In the genomic region with DNA sequence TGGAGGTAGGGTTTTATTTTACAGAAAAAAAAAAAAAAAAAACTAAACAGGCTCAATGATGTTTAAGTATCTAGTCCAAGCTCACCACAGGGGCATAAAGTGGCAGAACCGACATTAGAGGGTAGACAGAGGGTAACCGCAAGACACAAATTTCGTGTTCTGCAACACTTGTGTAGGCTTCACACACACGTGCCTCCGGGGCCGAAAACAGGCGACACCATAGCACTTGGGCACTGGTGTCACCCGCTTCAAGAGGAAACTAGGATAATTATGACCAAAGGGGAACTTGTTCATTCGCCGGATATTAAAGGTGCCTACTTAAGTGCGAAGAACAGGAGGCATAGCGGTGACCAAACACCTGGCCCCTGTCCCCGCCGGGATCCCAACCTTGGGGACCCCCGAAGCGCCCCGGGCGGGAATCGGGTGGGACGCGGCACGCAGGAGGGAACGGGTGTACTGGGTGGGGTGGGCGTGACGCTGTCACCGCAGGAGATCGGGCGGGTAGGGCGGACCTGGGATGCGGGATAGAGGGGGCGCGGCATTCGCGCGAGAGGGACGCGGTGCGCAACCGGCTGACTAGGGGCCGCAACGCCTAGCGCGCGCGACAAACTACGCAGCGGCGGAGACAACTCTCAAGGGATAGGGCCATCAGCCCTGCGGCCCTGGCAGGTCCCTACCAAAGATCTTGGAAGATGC, we compare ENCODE assay signal across 8 cellular contexts. TPM values are rescaled to one million over a fixed set of nuclear protein-coding genes. Genes with fewer than 3 reads are reported as not detected.
DNase-seq lines count a peak whose midpoint lies in the region; ATAC-seq and TF ChIP-seq lines count a peak whose summit lies in the region.

No MANE protein-coding gene starts in this region.

- H3K4me3 ChIP-seq in HEK293 (ENCODE audit: low read depth, low read length) (peak overlapping the region; percentile 85), ectodermal cell (ENCODE audit: insufficient read depth, low read depth, low read length) (peak overlapping the region; percentile 87), mucosa of rectum (ENCODE audit: low read length in 2 of 2) (peak overlapping the region; percentile 93)

- peak overlapping the region; percentile 78; the same call in 1 of the 2 replicates for H3K27ac Mint-ChIP-seq in WTC11
- peak overlapping the region; percentile 95 for H3K27ac Mint-ChIP-seq in stimulated activated naive CD8-positive, alpha-beta T cell treated with anti-CD3 and anti-CD28 coated beads, Interleukin-15, Interleukin-2, amounts not matched to agents 100 ng/mL and 50 ng/mL, for 24 hours

- H3K36me3 ChIP-seq in HEK293 (ENCODE audit: control insufficient read depth in 2 of 2, insufficient read depth in 1 of 2, low read length in 2 of 2) (peaks cover 0 to 57% of the 10 kb centered on the region in 2 experiments; a peak in 1 of 3 replicates), ectodermal cell (ENCODE audit: control insufficient read depth, insufficient read depth, low read length) (peaks cover 5% of the 10 kb centered on the region), mucosa of rectum (ENCODE audit: control insufficient read depth in 2 of 2, insufficient read depth in 2 of 2, low read length in 2 of 2) (peaks cover 0 to 12% of the 10 kb centered on the region in 2 donors)

- peak overlapping the region; percentile 70 for H3K27ac ChIP-seq in HEK293 (ENCODE audit: extremely low read depth, low read depth, low read length)
- H3K27ac ChIP-seq in ectodermal cell (ENCODE audit: insufficient read depth, low read depth, low read length, poor library complexity, severe bottlenecking), result peak overlapping the region; percentile 41
- H3K27ac ChIP-seq in mucosa of rectum (ENCODE audit: low read depth in 2 of 2, low read length in 2 of 2), result peak overlapping the region; percentile 61 to 62

- H3K9me3 ChIP-seq in HEK293 (ENCODE audit: control insufficient read depth, insufficient read depth, low read depth, low read length), result no peaks in the 10 kb centered on the region
- no peaks in the 10 kb centered on the region for H3K9me3 ChIP-seq in ectodermal cell (ENCODE audit: control insufficient read depth, low read length)
- H3K9me3 ChIP-seq in mucosa of rectum (ENCODE audit: control insufficient read depth in 2 of 2, low read length in 2 of 2), result no peaks in the 10 kb centered on the region

- 3% methylated on average over 49 of the region's 49 CpGs for WGBS in ectodermal cell, 2 experiments

- peak; percentile 38 for ATAC-seq in WTC11

- peaks cover 32% of the 10 kb centered on the region for H3K4me1 Mint-ChIP-seq in WTC11
- H3K4me1 Mint-ChIP-seq in stimulated activated naive CD8-positive, alpha-beta T cell treated with anti-CD3 and anti-CD28 coated beads, Interleukin-15, Interleukin-2, amounts not matched to agents 100 ng/mL and 50 ng/mL, for 24 hours (ENCODE audit: low read depth), result peaks cover 49% of the 10 kb centered on the region

- H3K27me3 ChIP-seq in ectodermal cell (ENCODE audit: control insufficient read depth, insufficient read depth, low read length, poor library complexity, severe bottlenecking), result no peaks in the 10 kb centered on the region
- no peaks in the 10 kb centered on the region for H3K27me3 ChIP-seq in mucosa of rectum (ENCODE audit: control insufficient read depth in 2 of 2, insufficient read depth in 2 of 2, low read length in 2 of 2)

- CTCF ChIA-PET in HEK293 (lab: Yijun Ruan, JAX) (interaction anchor here (0.6 to 0.7 kb wide), 3 partner anchors 31 to 188 kb away, joined by 3 read pairs; no protein-coding TSS in a partner anchor), WTC11 (lab: Charles Lee) (no interaction called here)

- POLR2A ChIA-PET in HEK293 (lab: Yijun Ruan, JAX), result no interaction called here
- POLR2A ChIA-PET in WTC11 (lab: Charles Lee), result no interaction called here

- peak overlapping the region; percentile 86 to 89 for H3K9ac ChIP-seq in mucosa of rectum (ENCODE audit: low read depth in 1 of 2, low read length in 2 of 2)

- H3K9me3 Mint-ChIP-seq in WTC11, result no peaks in the 10 kb centered on the region
- no peaks in the 10 kb centered on the region for H3K9me3 Mint-ChIP-seq in stimulated activated naive CD8-positive, alpha-beta T cell treated with anti-CD3 and anti-CD28 coated beads, Interleukin-15, Interleukin-2, amounts not matched to agents 100 ng/mL and 50 ng/mL, for 24 hours

- H3K4me1 ChIP-seq in HEK293 (ENCODE audit: control insufficient read depth, insufficient read depth, low read length) (no peaks in the 10 kb centered on the region), ectodermal cell (ENCODE audit: control insufficient read depth, insufficient read depth, low read length) (peaks cover 7% of the 10 kb centered on the region), mucosa of rectum (ENCODE audit: control insufficient read depth in 2 of 2, insufficient read depth in 2 of 2, low read length in 2 of 2) (peaks cover 14 to 17% of the 10 kb centered on the region in 2 donors)

- peaks cover 12% of the 10 kb centered on the region for H3K36me3 Mint-ChIP-seq in WTC11
- peaks cover 49% of the 10 kb centered on the region for H3K36me3 Mint-ChIP-seq in stimulated activated naive CD8-positive, alpha-beta T cell treated with anti-CD3 and anti-CD28 coated beads, Interleukin-15, Interleukin-2, amounts not matched to agents 100 ng/mL and 50 ng/mL, for 24 hours (ENCODE audit: low read depth)

- no peaks in the 10 kb centered on the region for H3K27me3 Mint-ChIP-seq in WTC11 (ENCODE audit: low read depth)
- H3K27me3 Mint-ChIP-seq in stimulated activated naive CD8-positive, alpha-beta T cell treated with anti-CD3 and anti-CD28 coated beads, Interleukin-15, Interleukin-2, amounts not matched to agents 100 ng/mL and 50 ng/mL, for 24 hours, result no peaks in the 10 kb centered on the region

- DNase-seq in NCI-H2081 (lab: John Stamatoyannopoulos, UW), result peak; percentile 45 to 61
- DNase-seq in NCI-H2081 treated with DMSO at 0.1 percent for 48 hours (lab: John Stamatoyannopoulos, UW), result no peak
- DNase-seq in LoVo (ENCODE audit: low spot score), result peak; percentile 37
- peak; percentile 60 for DNase-seq in WTC11 (ENCODE audit: low spot score)

- no peak for TF ChIP-seq CTCF in HEK293 (tag by site-specific recombination; IDR thresholded peaks at IDR 0.05)
- no peak for TF ChIP-seq CTCF in WTC11 (IDR thresholded peaks at IDR 0.05)

- H3K4me3 Mint-ChIP-seq in WTC11, result peak overlapping the region; percentile 91
- peak overlapping the region; percentile 98 for H3K4me3 Mint-ChIP-seq in stimulated activated naive CD8-positive, alpha-beta T cell treated with anti-CD3 and anti-CD28 coated beads, Interleukin-15, Interleukin-2, amounts not matched to agents 100 ng/mL and 50 ng/mL, for 24 hours

TF ChIP-seq in HEK293, 187 proteins besides CTCF, POLR2A, EP300 and RAD21 (continues in another document):
- TF ChIP-seq, protein P1, sequence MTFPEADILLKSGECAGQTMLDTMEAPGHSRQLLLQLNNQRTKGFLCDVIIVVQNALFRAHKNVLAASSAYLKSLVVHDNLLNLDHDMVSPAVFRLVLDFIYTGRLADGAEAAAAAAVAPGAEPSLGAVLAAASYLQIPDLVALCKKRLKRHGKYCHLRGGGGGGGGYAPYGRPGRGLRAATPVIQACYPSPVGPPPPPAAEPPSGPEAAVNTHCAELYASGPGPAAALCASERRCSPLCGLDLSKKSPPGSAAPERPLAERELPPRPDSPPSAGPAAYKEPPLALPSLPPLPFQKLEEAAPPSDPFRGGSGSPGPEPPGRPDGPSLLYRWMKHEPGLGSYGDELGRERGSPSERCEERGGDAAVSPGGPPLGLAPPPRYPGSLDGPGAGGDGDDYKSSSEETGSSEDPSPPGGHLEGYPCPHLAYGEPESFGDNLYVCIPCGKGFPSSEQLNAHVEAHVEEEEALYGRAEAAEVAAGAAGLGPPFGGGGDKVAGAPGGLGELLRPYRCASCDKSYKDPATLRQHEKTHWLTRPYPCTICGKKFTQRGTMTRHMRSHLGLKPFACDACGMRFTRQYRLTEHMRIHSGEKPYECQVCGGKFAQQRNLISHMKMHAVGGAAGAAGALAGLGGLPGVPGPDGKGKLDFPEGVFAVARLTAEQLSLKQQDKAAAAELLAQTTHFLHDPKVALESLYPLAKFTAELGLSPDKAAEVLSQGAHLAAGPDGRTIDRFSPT (tag by site-specific recombination; IDR thresholded peaks at IDR 0.05), result 0 out of 2 replicates have a peak, but pooled peaks have one; percentile 41
- TF ChIP-seq ZNF76 (tag by site-specific recombination; IDR thresholded peaks at IDR 0.05; ENCODE audit: borderline replicate concordance, low read depth), result no peak

TF ChIP-seq in WTC11, 78 proteins besides CTCF, POLR2A, EP300 and RAD21 (continues in another document):
- TF ChIP-seq TEAD4 (CRISPR knock-in tag; IDR thresholded peaks at IDR 0.05) (no peak), TCF7 (CRISPR knock-in tag; IDR thresholded peaks at IDR 0.05; ENCODE audit: low read depth) (0 out of 2 replicates have a peak, but pooled peaks have one; percentile 2)
- TF ChIP-seq, protein P2, sequence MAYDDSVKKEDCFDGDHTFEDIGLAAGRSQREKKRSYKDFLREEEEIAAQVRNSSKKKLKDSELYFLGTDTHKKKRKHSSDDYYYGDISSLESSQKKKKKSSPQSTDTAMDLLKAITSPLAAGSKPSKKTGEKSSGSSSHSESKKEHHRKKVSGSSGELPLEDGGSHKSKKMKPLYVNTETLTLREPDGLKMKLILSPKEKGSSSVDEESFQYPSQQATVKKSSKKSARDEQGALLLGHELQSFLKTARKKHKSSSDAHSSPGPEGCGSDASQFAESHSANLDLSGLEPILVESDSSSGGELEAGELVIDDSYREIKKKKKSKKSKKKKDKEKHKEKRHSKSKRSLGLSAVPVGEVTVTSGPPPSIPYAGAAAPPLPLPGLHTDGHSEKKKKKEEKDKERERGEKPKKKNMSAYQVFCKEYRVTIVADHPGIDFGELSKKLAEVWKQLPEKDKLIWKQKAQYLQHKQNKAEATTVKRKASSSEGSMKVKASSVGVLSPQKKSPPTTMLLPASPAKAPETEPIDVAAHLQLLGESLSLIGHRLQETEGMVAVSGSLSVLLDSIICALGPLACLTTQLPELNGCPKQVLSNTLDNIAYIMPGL (CRISPR knock-in tag; IDR thresholded peaks at IDR 0.05), result 0 out of 2 replicates have a peak, but pooled peaks have one; percentile 27

RNA-seq across cellular contexts. Expression of a gene that starts 0.6 kb away (rescaled TPM):
- 22.8 to 23.5 TPM (median 23.2 TPM) in 3 replicates for total RNA-seq in WTC11 (2021)
- polyA plus RNA-seq in ectodermal cell (2013, experiment 1 of 4), result 41.9 TPM
- polyA plus RNA-seq in ectodermal cell (2013, experiment 2 of 4), result 37.6 TPM
- polyA plus RNA-seq in ectodermal cell (2013, experiment 3 of 4), result 37.7 TPM
- polyA plus RNA-seq in ectodermal cell (2013, experiment 4 of 4), result 40.3 TPM

RNA-seq across cellular contexts. Expression of a gene that starts 0.9 kb away (rescaled TPM):
- 12.3 to 14.5 TPM (median 12.9 TPM) in 3 replicates for total RNA-seq in WTC11 (2021)
- 30.8 TPM for polyA plus RNA-seq in ectodermal cell (2013, experiment 1 of 4)
- 30.2 TPM for polyA plus RNA-seq in ectodermal cell (2013, experiment 2 of 4)
- polyA plus RNA-seq in ectodermal cell (2013, experiment 3 of 4), result 28.4 TPM
- 28.6 TPM for polyA plus RNA-seq in ectodermal cell (2013, experiment 4 of 4)

RNA-seq across cellular contexts. Expression of a gene that starts 54.8 kb away (rescaled TPM):
- 34.1 to 39.9 TPM (median 35.1 TPM) in 3 replicates for total RNA-seq in WTC11 (2021)
- polyA plus RNA-seq in ectodermal cell (2013, experiment 1 of 4), result 41.8 TPM
- 46.5 TPM for polyA plus RNA-seq in ectodermal cell (2013, experiment 2 of 4)
- 35.7 TPM for polyA plus RNA-seq in ectodermal cell (2013, experiment 3 of 4)
- 38.0 TPM for polyA plus RNA-seq in ectodermal cell (2013, experiment 4 of 4)

RNA-seq across cellular contexts. Expression of a gene that starts 55.1 kb away (rescaled TPM):
- 12.5 to 16.0 TPM (median 12.9 TPM) in 3 replicates for total RNA-seq in WTC11 (2021)
- 19.3 TPM for polyA plus RNA-seq in ectodermal cell (2013, experiment 1 of 4)
- polyA plus RNA-seq in ectodermal cell (2013, experiment 2 of 4), result 20.5 TPM
- polyA plus RNA-seq in ectodermal cell (2013, experiment 3 of 4), result 24.2 TPM
- 22.1 TPM for polyA plus RNA-seq in ectodermal cell (2013, experiment 4 of 4)
